ENCODE assay signal across 19 cellular contexts in genomic region chr13:96671073-96671472, GRCh38.
"Had no signal": no experiment of that assay in that cellular context is flagged by ENCODE, and none has a peak within 500 bp of the region (broad histone marks: within the 10 kb centered on the region; RNA-seq: fewer than 3 reads in every experiment).

No MANE protein-coding gene starts in this region.

- H3K36me3 Mint-ChIP-seq: activated CD4-positive, alpha-beta memory T cell treated with anti-CD3 and anti-CD28 coated beads for 36 hours; activated naive CD8-positive, alpha-beta T cell treated with anti-CD3 and anti-CD28 coated beads, Interleukin-2, amount 10 ng/mL, durations not matched to agents 7 days and 5 days; memory B cell; WTC11 had no signal

- ATAC-seq: gastroesophageal sphincter; heart left ventricle; naive thymus-derived CD4-positive, alpha-beta T cell; right cardiac atrium; stimulated activated naive CD8-positive, alpha-beta T cell treated with anti-CD3 and anti-CD28 coated beads, Interleukin-15, amount 100 ng/mL, for 72 hours; WTC11 had no signal

- DNase-seq: activated CD4-positive, alpha-beta memory T cell treated with anti-CD3 and anti-CD28 coated beads for 36 hours; activated CD4-positive, alpha-beta T cell treated with anti-CD3 and anti-CD28 coated beads for 4 hours; activated naive CD8-positive, alpha-beta T cell treated with anti-CD3 and anti-CD28 coated beads, Interleukin-2, amount 10 ng/mL, durations not matched to agents 7 days and 5 days; amygdala; caudate nucleus; endodermal cell; heart left ventricle; left ventricle myocardium inferior; naive thymus-derived CD4-positive, alpha-beta T cell; right cardiac atrium; small intestine; stimulated activated CD4-positive, alpha-beta T cell treated with anti-CD3 and anti-CD28 coated beads, Interleukin-15, amount 100 ng/mL, for 24 hours; stimulated activated CD4-positive, alpha-beta T cell treated with anti-CD3 and anti-CD28 coated beads, Interleukin-2, amount 100 ng/mL, for 48 hours; stimulated activated naive CD8-positive, alpha-beta T cell treated with anti-CD3 and anti-CD28 coated beads, Interleukin-15, amount 100 ng/mL, for 72 hours; upper lobe of left lung had no signal

- H3K4me1 Mint-ChIP-seq: activated naive CD8-positive, alpha-beta T cell treated with anti-CD3 and anti-CD28 coated beads, Interleukin-2, amount 10 ng/mL, durations not matched to agents 7 days and 5 days; memory B cell; naive thymus-derived CD4-positive, alpha-beta T cell; stimulated activated naive CD8-positive, alpha-beta T cell treated with anti-CD3 and anti-CD28 coated beads, Interleukin-15, amount 100 ng/mL, for 72 hours; WTC11 had no signal

- H3K27me3 Mint-ChIP-seq: activated CD4-positive, alpha-beta memory T cell treated with anti-CD3 and anti-CD28 coated beads for 36 hours; activated naive CD8-positive, alpha-beta T cell treated with anti-CD3 and anti-CD28 coated beads, Interleukin-2, amount 10 ng/mL, durations not matched to agents 7 days and 5 days; memory B cell; naive thymus-derived CD4-positive, alpha-beta T cell; stimulated activated naive CD8-positive, alpha-beta T cell treated with anti-CD3 and anti-CD28 coated beads, Interleukin-15, amount 100 ng/mL, for 72 hours had no signal

- H3K9me3 Mint-ChIP-seq: endodermal cell had no signal

- H3K36me3 ChIP-seq: gastroesophageal sphincter, heart left ventricle, left ventricle myocardium inferior, prostate gland, upper lobe of left lung had no signal

- H3K9me3 ChIP-seq: gastroesophageal sphincter, heart left ventricle, prostate gland, upper lobe of left lung had no signal

- H3K4me3 Mint-ChIP-seq: activated CD4-positive, alpha-beta memory T cell treated with anti-CD3 and anti-CD28 coated beads for 36 hours; activated naive CD8-positive, alpha-beta T cell treated with anti-CD3 and anti-CD28 coated beads, Interleukin-2, amount 10 ng/mL, durations not matched to agents 7 days and 5 days; endodermal cell; memory B cell; naive thymus-derived CD4-positive, alpha-beta T cell; stimulated activated naive CD8-positive, alpha-beta T cell treated with anti-CD3 and anti-CD28 coated beads, Interleukin-15, amount 100 ng/mL, for 72 hours; WTC11 had no signal

- H3K4me1 ChIP-seq: gastroesophageal sphincter, heart left ventricle, left ventricle myocardium inferior, prostate gland, upper lobe of left lung had no signal

- H3K4me3 ChIP-seq: gastroesophageal sphincter, heart left ventricle, left ventricle myocardium inferior, prostate gland, upper lobe of left lung had no signal

- H3K27ac Mint-ChIP-seq: activated CD4-positive, alpha-beta memory T cell treated with anti-CD3 and anti-CD28 coated beads for 36 hours; activated naive CD8-positive, alpha-beta T cell treated with anti-CD3 and anti-CD28 coated beads, Interleukin-2, amount 10 ng/mL, durations not matched to agents 7 days and 5 days; endodermal cell; memory B cell; naive thymus-derived CD4-positive, alpha-beta T cell; WTC11 had no signal

- H3K27me3 ChIP-seq: gastroesophageal sphincter, heart left ventricle, upper lobe of left lung had no signal

- H3K27ac ChIP-seq: gastroesophageal sphincter, heart left ventricle, left ventricle myocardium inferior, prostate gland, upper lobe of left lung had no signal
